In the genomic region with DNA sequence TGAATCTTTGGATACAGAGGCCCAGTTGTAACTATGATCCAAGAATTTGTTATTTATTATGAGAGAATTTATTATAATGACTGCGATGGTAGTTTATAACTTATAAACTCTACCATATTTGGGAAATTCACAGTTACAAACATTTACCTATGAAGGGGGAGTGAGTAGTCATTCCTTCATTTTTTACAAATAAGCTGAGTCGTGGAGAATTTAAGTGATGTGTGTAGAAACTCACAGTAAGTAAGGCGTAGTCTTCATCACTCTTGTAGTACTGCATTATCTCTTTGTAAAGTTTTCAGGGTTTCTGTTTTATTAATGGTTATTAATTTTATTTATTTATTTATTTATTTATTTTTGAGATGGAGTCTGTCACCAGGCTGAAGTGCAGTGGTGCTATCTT, we compare ENCODE assay signal across 27 cellular contexts. TPM values are rescaled to one million over a fixed set of nuclear protein-coding genes. Genes with fewer than 3 reads are reported as not detected.
DNase-seq lines count a peak whose midpoint lies in the region; ATAC-seq, FAIRE-seq and TF ChIP-seq lines count a peak whose summit lies in the region.
"Had no signal": no experiment of that assay in that cellular context is flagged by ENCODE, and none has a peak within 500 bp of the region (broad histone marks: within the 10 kb centered on the region; RNA-seq: fewer than 3 reads in every experiment).

No MANE protein-coding gene starts in this region.

- H3K9me2 ChIP-seq in GM23338 (ENCODE audit: insufficient read depth) = no peaks in the 10 kb centered on the region

- no peak overlapping the region for H3K27ac ChIP-seq in HepG2 (ENCODE audit: extremely low read length, insufficient read depth, low read length)
- H3K27ac ChIP-seq in right lobe of liver = no peak overlapping the region
- no peak overlapping the region for H3K27ac ChIP-seq in A549
- H3K27ac ChIP-seq in GM23338 (ENCODE audit: low read depth) = 0 out of 2 replicates have a peak overlapping the region, but pooled peaks have one; percentile 15
- H3K27ac ChIP-seq in K562 (ENCODE audit: extremely low read depth, low read depth, low read length) = no peak overlapping the region
- H3K27ac ChIP-seq: BLaER1 had no signal

- TF ChIP-seq RAD21 in HepG2 (CRISPR knock-in tag; IDR thresholded peaks at IDR 0.05) = no peak
- TF ChIP-seq RAD21 in A549 (conservative IDR thresholded peaks at IDR 0.05 in 1 of 2, IDR thresholded peaks at IDR 0.05 in 1 of 2) = no peak
- TF ChIP-seq RAD21 in K562 (CRISPR knock-in tag; conservative IDR thresholded peaks at IDR 0.05 in 1 of 2, IDR thresholded peaks at IDR 0.05 in 1 of 2) = no peak

- no peak overlapping the region for H3K4me3 ChIP-seq in HepG2 (replicated peaks in 1 of 3; ENCODE audit: insufficient read depth in 1 of 3, low read depth in 2 of 3, low read length in 3 of 3)
- H3K4me3 ChIP-seq in right lobe of liver = no peak overlapping the region
- H3K4me3 ChIP-seq in A549 = no peak overlapping the region
- H3K4me3 ChIP-seq in GM23338 = no peak overlapping the region
- H3K4me3 ChIP-seq in K562 = no peak overlapping the region
- H3K4me3 ChIP-seq: BLaER1, GM12878 had no signal

- peaks cover 1% of the 10 kb centered on the region for H3K27me3 Mint-ChIP-seq in GM23338 (ENCODE audit: insufficient read depth, low read depth, poor library complexity)
- H3K27me3 Mint-ChIP-seq: CD4-positive, alpha-beta memory T cell; CD8-positive, alpha-beta memory T cell had no signal

- BruUV-seq in HepG2 (replicated peaks; lab: Mats Ljungman, UMichigan) = no TSS peak
- BruUV-seq in K562 (replicated peaks; lab: Mats Ljungman, UMichigan) = no TSS peak

- no peak overlapping the region for H3K27ac Mint-ChIP-seq in GM23338

- H3K27me3 ChIP-seq in HepG2 (ENCODE audit: control insufficient read depth in 1 of 2, insufficient read depth in 2 of 2, low read length in 2 of 2) = no peaks in the 10 kb centered on the region
- no peaks in the 10 kb centered on the region for H3K27me3 ChIP-seq in right lobe of liver
- H3K27me3 ChIP-seq in GM23338 (ENCODE audit: insufficient read depth) = no peaks in the 10 kb centered on the region
- H3K27me3 ChIP-seq in K562 (ENCODE audit: control insufficient read depth in 2 of 2, insufficient read depth in 2 of 2, low read length in 2 of 2) = no peaks in the 10 kb centered on the region
- H3K27me3 ChIP-seq: BE2C, BLaER1 had no signal

- H3K36me3 Mint-ChIP-seq in GM23338 (ENCODE audit: low read depth) = peaks cover 19% of the 10 kb centered on the region; the same call in 2 of the 3 replicates

- no peaks in the 10 kb centered on the region for H3F3A ChIP-seq in GM23338 (replicated peaks; ENCODE audit: low read depth)

- TF ChIP-seq EP300 in HepG2 (IDR thresholded peaks at IDR 0.05; ENCODE audit: low read depth in 2 of 2, low read length in 2 of 2) (no peak), HepG2 (CRISPR knock-in tag; IDR thresholded peaks at IDR 0.05; ENCODE audit: borderline replicate concordance) (no peak), A549 (IDR thresholded peaks at IDR 0.05) (no peak), K562 (IDR thresholded peaks at IDR 0.05; ENCODE audit: low read length) (no peak)

- H2AFZ ChIP-seq in HepG2 (ENCODE audit: low read length) (no peak overlapping the region), GM23338 (no peak overlapping the region), K562 (ENCODE audit: low read depth, low read length) (no peak overlapping the region)

- H3K79me2 ChIP-seq in HepG2 (ENCODE audit: insufficient read depth, low read length) = peaks cover 76% of the 10 kb centered on the region
- H3K79me2 ChIP-seq in GM23338 (replicated peaks; ENCODE audit: insufficient read depth) = peaks cover 100% of the 10 kb centered on the region
- peaks cover 93% of the 10 kb centered on the region for H3K79me2 ChIP-seq in K562 (ENCODE audit: control insufficient read depth, insufficient read depth, low read length)

- in situ Hi-C loops in HepG2 (cut with HindIII; ENCODE audit: extremely low pct_ligation_motif_present, low pct_unique_long_range_greater_than_20kb) = no loop called here
- in situ Hi-C loops in K562 (cut with MboI) = no loop called here

- no peaks in the 10 kb centered on the region for H3K9me3 ChIP-seq in HepG2 (ENCODE audit: low read length)
- no peaks in the 10 kb centered on the region for H3K9me3 ChIP-seq in right lobe of liver
- no peaks in the 10 kb centered on the region for H3K9me3 ChIP-seq in A549
- no peaks in the 10 kb centered on the region for H3K9me3 ChIP-seq in K562 (replicated peaks; ENCODE audit: control insufficient read depth, insufficient read depth, low read depth, low read length)
- H3K9me3 ChIP-seq: BE2C, Caco-2 had no signal

- no peak for TF ChIP-seq CTCF in HepG2 (CRISPR knock-in tag; IDR thresholded peaks at IDR 0.05)
- TF ChIP-seq CTCF in right lobe of liver (IDR thresholded peaks at IDR 0.05) = no peak
- no peak for TF ChIP-seq CTCF in A549 (IDR thresholded peaks at IDR 0.05)
- no peak for TF ChIP-seq CTCF in GM23338 (conservative IDR thresholded peaks at IDR 0.05; ENCODE audit: low read depth in 2 of 2)
- TF ChIP-seq CTCF in K562 (IDR thresholded peaks at IDR 0.05 in 2 of 3, conservative IDR thresholded peaks at IDR 0.05 in 1 of 3; ENCODE audit: insufficient read depth in 2 of 3, low read depth in 1 of 3, low read length in 3 of 3) = no peak

- intact Hi-C loops in HepG2 (cut with micrococcal nuclease; ENCODE audit: unreplicated experiment) = no loop called here
- intact Hi-C loops in right lobe of liver (cut with DNase I) = no loop called here
- intact Hi-C loops in K562 (cut with micrococcal nuclease) = no loop called here

- CTCF ChIA-PET in HepG2 (lab: Yijun Ruan, JAX; ENCODE audit: low intra/inter-chr PET ratio, low total read pairs) (no interaction called here), A549 (lab: Yijun Ruan, JAX) (interaction anchor here (1.3 kb wide), 1 partner anchor 10 kb away, joined by 3 read pairs; no protein-coding TSS in a partner anchor), K562 (lab: Yijun Ruan, JAX; ENCODE audit: low intra/inter-chr PET ratio) (no interaction called here)

- H3K4me1 Mint-ChIP-seq in GM23338 = peaks cover 25% of the 10 kb centered on the region

- no peak for TF ChIP-seq POLR2A in HepG2 (IDR thresholded peaks at IDR 0.05; ENCODE audit: insufficient read depth in 1 of 2, low read depth in 2 of 2, low read length in 2 of 2)
- no peak for TF ChIP-seq POLR2A in right lobe of liver (IDR thresholded peaks at IDR 0.05)
- no peak for TF ChIP-seq POLR2A in A549 (IDR thresholded peaks at IDR 0.05; ENCODE audit: low read length)
- no peak for TF ChIP-seq POLR2A in K562 (conservative IDR thresholded peaks at IDR 0.05)

- no peak overlapping the region for H3K9ac ChIP-seq in HepG2 (ENCODE audit: insufficient read depth, low read depth, low read length)
- no peak overlapping the region for H3K9ac ChIP-seq in K562 (ENCODE audit: insufficient read depth in 1 of 2, low read depth in 2 of 2, low read length in 2 of 2)
- H3K9ac ChIP-seq: BLaER1 had no signal

- H3K4me2 ChIP-seq in HepG2 (ENCODE audit: low read depth, low read length) (no peak overlapping the region), A549 (no peak overlapping the region), GM23338 (no peak overlapping the region), K562 (ENCODE audit: insufficient read depth, low read length) (no peak overlapping the region)
- H3K4me2 ChIP-seq: BLaER1 had no signal

- H3K9me3 Mint-ChIP-seq in GM23338 = no peaks in the 10 kb centered on the region
- H3K9me3 Mint-ChIP-seq: CD4-positive, alpha-beta memory T cell; CD4-positive, CD25-positive, alpha-beta regulatory T cell; CD8-positive, alpha-beta memory T cell had no signal

- 97% methylated on average over 3 of the region's 3 CpGs for WGBS in HepG2 (ENCODE audit: low lambda C conversion rate)
- 98% methylated on average over 3 of the region's 3 CpGs for WGBS in right lobe of liver (ENCODE audit: insufficient coverage, low coverage, low lambda C conversion rate, missing lambda C conversion rate)
- WGBS in A549 (ENCODE audit: missing lambda C conversion rate) = 92% methylated on average over 3 of the region's 3 CpGs
- WGBS in K562 (ENCODE audit: insufficient coverage, low coverage, missing lambda C conversion rate) = 100% methylated on average over 3 of the region's 3 CpGs

- ATAC-seq in HepG2 (no peak), right lobe of liver (no peak), A549 (no peak), GM23338 (no peak), K562 (no peak), GM21786 (IDR thresholded peaks at IDR 0.05; ENCODE audit: unreplicated experiment) (no peak)
- ATAC-seq: GM12878 had no signal

- DNase-seq in HepG2 (ENCODE audit: low spot score) = no peak
- DNase-seq in right lobe of liver = no peak
- no peak for DNase-seq in A549 (ENCODE audit: low read depth in 1 of 2, low spot score in 1 of 2)
- DNase-seq in GM23338 (ENCODE audit: low spot score) = no peak
- no peak for DNase-seq in K562 (ENCODE audit: extremely low read depth in 1 of 4, low spot score in 3 of 4)
- DNase-seq in Kasumi-1 (lab: John Stamatoyannopoulos, UW) = no peak
- DNase-seq in DMS53 (lab: John Stamatoyannopoulos, UW) = no peak
- DNase-seq: 8988T; BE2C; C1 segment of cervical spinal cord; Caco-2; Calu3; CD4-positive, alpha-beta memory T cell; CD4-positive, CD25-positive, alpha-beta regulatory T cell; CD8-positive, alpha-beta memory T cell; DMS79; DND-41; EL; GDM1 had no signal

- no peak overlapping the region for H3K4me3 Mint-ChIP-seq in GM23338
- H3K4me3 Mint-ChIP-seq: CD14-positive monocyte had no signal

- H4K20me1 ChIP-seq in HepG2 (ENCODE audit: insufficient read depth, low read length) = no peaks in the 10 kb centered on the region; the same call in 1 of the 2 replicates
- peaks cover 60% of the 10 kb centered on the region for H4K20me1 ChIP-seq in GM23338 (replicated peaks; ENCODE audit: insufficient read depth)
- H4K20me1 ChIP-seq in K562 (replicated peaks; ENCODE audit: control insufficient read depth, insufficient read depth, low read length) = no peaks in the 10 kb centered on the region

- POLR2A ChIA-PET in HepG2 (lab: Yijun Ruan, JAX) = interaction anchor here (1.6 kb wide), 1 partner anchor 13 kb away, joined by 8 read pairs; a partner anchor contains a TSS
- POLR2A ChIA-PET in A549 (lab: Yijun Ruan, JAX) = interaction anchor here (0.6 kb wide), 1 partner anchor 11 kb away, joined by 3 read pairs; no protein-coding TSS in a partner anchor
- POLR2A ChIA-PET in K562 (lab: Yijun Ruan, JAX) = no interaction called here

- H3K9me1 ChIP-seq in K562 (ENCODE audit: control insufficient read depth, insufficient read depth, low read length) = no peaks in the 10 kb centered on the region

- H3K4me1 ChIP-seq in HepG2 (ENCODE audit: insufficient read depth, low read length) = no peaks in the 10 kb centered on the region
- peaks cover 0 to 7% (median 0%) of the 10 kb centered on the region in 4 donors for H3K4me1 ChIP-seq in right lobe of liver
- peaks cover 21% of the 10 kb centered on the region; the same call in 1 of the 3 replicates for H3K4me1 ChIP-seq in A549
- peaks cover 6% of the 10 kb centered on the region; the same call in 1 of the 2 replicates for H3K4me1 ChIP-seq in GM23338 (ENCODE audit: insufficient read depth)
- no peaks in the 10 kb centered on the region; a peak in 1 of 5 replicates for H3K4me1 ChIP-seq in K562 (replicated peaks in 1 of 2; ENCODE audit: control insufficient read depth in 2 of 2, insufficient read depth in 2 of 2, low read length in 2 of 2)
- H3K4me1 ChIP-seq: BE2C, BLaER1 had no signal

- H3K36me3 ChIP-seq in HepG2 (replicated peaks in 1 of 2; ENCODE audit: control insufficient read depth in 1 of 2, insufficient read depth in 2 of 2, low read length in 2 of 2) (no peaks in the 10 kb centered on the region), right lobe of liver (no peaks in the 10 kb centered on the region), GM23338 (ENCODE audit: insufficient read depth) (no peaks in the 10 kb centered on the region), K562 (ENCODE audit: control insufficient read depth, insufficient read depth, low read length) (peaks cover 8% of the 10 kb centered on the region; the same call in 1 of the 3 replicates)
- H3K36me3 ChIP-seq: BE2C had no signal

- no peak for FAIRE-seq in HepG2 (lab: Jason Lieb, UNC)
- FAIRE-seq in A549 (lab: Jason Lieb, UNC) = no peak
- FAIRE-seq in K562 (lab: Jason Lieb, UNC) = no peak
- FAIRE-seq: A204.1, D721Med, GM12878, GM12892, GM18507 had no signal

RNA-seq across cellular contexts. Expression of a gene that starts 13.5 kb away (rescaled TPM):
- total RNA-seq in HepG2 (2016; rRNA removed; fragmentation: Illumina TruSeq; extraction: Trizol) (51.9 and 79.5 TPM in 2 replicates), right lobe of liver (10 to 100 TPM; 10.1 to 22.6 (median 16.8) TPM), K562 (2014; rRNA removed) (10.3 and 17.8 TPM in 2 replicates), K562 (2014; rRNA removed; fragmentation: Illumina TruSeq; extraction: Trizol) (29.4 and 32.3 TPM in 2 replicates), K562 (2015; rRNA removed; fragmentation: Illumina TruSeq; extraction: Trizol) (19.5 and 20.0 TPM in 2 replicates), K562 (2021) (30.8 and 34.6 TPM in 2 replicates)
- 30.8 and 35.3 TPM in 2 replicates for total RNA-seq in HepG2 (2016; cell fraction: cytosol; rRNA removed; fragmentation: Illumina TruSeq; extraction: Trizol; ENCODE audit: low read depth)
- 53.4 and 76.4 TPM in 2 replicates for total RNA-seq in HepG2 (2016; cell fraction: insoluble cytoplasmic fraction; rRNA removed; fragmentation: Illumina TruSeq; extraction: Trizol)
- total RNA-seq in HepG2 (2016; cell fraction: membrane; rRNA removed; fragmentation: Illumina TruSeq; extraction: Trizol) = 35.2 and 40.3 TPM in 2 replicates
- total RNA-seq in HepG2 (2016; cell fraction: nucleus; rRNA removed; fragmentation: Illumina TruSeq; extraction: Trizol) = 48.0 and 50.4 TPM in 2 replicates
- polyA plus RNA-seq in HepG2 (2011; rRNA removed) (49.3 and 51.8 TPM in 2 replicates), A549 (2011; rRNA removed) (42.4 and 42.5 TPM in 2 replicates), A549 (2017; fragmentation: RNase III; extraction: RNeasy Plus Mini Kit Qiagen cat#74134 plus additional on column Dnase treatment) (14.3 to 14.7 TPM (median 14.6 TPM) in 3 replicates), GM23338 (2016; fragmentation: Nextera tagmentation; extraction: Ambion mirVana) (27.2 and 40.3 TPM in 2 replicates), K562 (2011; rRNA removed) (50.5 and 51.3 TPM in 2 replicates), K562 (2014; fragmentation: Illumina TruSeq; extraction: Trizol) (24.7 and 31.8 TPM in 2 replicates), K562 (2014; fragmentation: Nextera tagmentation; extraction: Ambion mirVana) (10 to 100 TPM in 1 of 2 experiments, 1 to 10 TPM in 1; 8.9 to 14.7 TPM), K562 (2014; rRNA removed) (15.5 and 23.9 TPM in 2 replicates)
- polyA plus RNA-seq in HepG2 (2011; cell fraction: cytosol; rRNA removed) = 29.0 and 29.6 TPM in 2 replicates
- polyA plus RNA-seq in HepG2 (2011; cell fraction: nucleus; rRNA removed) = 38.1 and 40.9 TPM in 2 replicates
- polyA plus RNA-seq in HepG2 (2012) = 24.6 and 28.3 TPM in 2 replicates
- polyA plus RNA-seq in HepG2 (2016; cell fraction: cytosol; fragmentation: Illumina TruSeq; extraction: Trizol; ENCODE audit: low read depth) = 7.6 and 8.2 TPM in 2 replicates
- polyA plus RNA-seq in HepG2 (2016; cell fraction: insoluble cytoplasmic fraction; fragmentation: Illumina TruSeq; extraction: Trizol; ENCODE audit: low read depth) = 40.9 and 45.2 TPM in 2 replicates
- 14.6 and 15.8 TPM in 2 replicates for polyA plus RNA-seq in HepG2 (2016; cell fraction: membrane; fragmentation: Illumina TruSeq; extraction: Trizol; ENCODE audit: low read depth)
- polyA plus RNA-seq in HepG2 (2016; cell fraction: nucleus; fragmentation: Illumina TruSeq; extraction: Trizol; ENCODE audit: insufficient read depth, low read depth) = 24.2 and 42.3 TPM in 2 replicates
- polyA minus RNA-seq in HepG2 (2011; rRNA and poly(A)+ RNA removed; ENCODE audit: low replicate concordance) = 92.6 and 106 TPM in 2 replicates
- polyA minus RNA-seq in HepG2 (2011; cell fraction: cytosol; rRNA and poly(A)+ RNA removed) = 36.9 and 38.6 TPM in 2 replicates
- 76.7 and 91.5 TPM in 2 replicates for polyA minus RNA-seq in HepG2 (2011; cell fraction: nucleus; rRNA and poly(A)+ RNA removed)
- 16.1 and 22.3 TPM in 2 replicates for polyA plus RNA-seq in A549 (2012; cell fraction: cytosol; rRNA removed)
- 8.7 and 10.5 TPM in 2 replicates for polyA plus RNA-seq in A549 (2012; cell fraction: nucleus; rRNA removed)
- 128 and 198 TPM in 2 replicates for polyA minus RNA-seq in A549 (2011; rRNA and poly(A)+ RNA removed)
- total RNA-seq in GM23338 (2014; rRNA removed; shearing (Covaris generic)) = 94.4 and 104 TPM in 2 replicates
- total RNA-seq in K562 (2011; cell fraction: chromatin; rRNA removed; ENCODE audit: low replicate concordance) = 48.7 and 75.1 TPM in 2 replicates
- total RNA-seq in K562 (2011; cell fraction: nucleolus; rRNA removed) = 20.5 and 29.2 TPM in 2 replicates
- 33.9 and 56.9 TPM in 2 replicates for total RNA-seq in K562 (2011; cell fraction: nucleoplasm; rRNA removed)
- polyA plus RNA-seq in K562 (2011; cell fraction: cytosol; rRNA removed) = 31.8 and 35.3 TPM in 2 replicates
- 57.7 and 83.1 TPM in 2 replicates for polyA plus RNA-seq in K562 (2011; cell fraction: nucleus; rRNA removed)
- 20.1 and 25.2 TPM in 2 replicates for polyA plus RNA-seq in K562 (2012)
- 69.4 and 73.2 TPM in 2 replicates for polyA minus RNA-seq in K562 (2011; rRNA and poly(A)+ RNA removed)
- polyA minus RNA-seq in K562 (2011; cell fraction: cytosol; rRNA and poly(A)+ RNA removed) = 17.4 and 30.7 TPM in 2 replicates
- 23.8 and 52.6 TPM in 2 replicates for polyA minus RNA-seq in K562 (2011; cell fraction: nucleus; rRNA and poly(A)+ RNA removed)
